ENCODE assay signal across 28 cellular contexts in the genomic region with DNA sequence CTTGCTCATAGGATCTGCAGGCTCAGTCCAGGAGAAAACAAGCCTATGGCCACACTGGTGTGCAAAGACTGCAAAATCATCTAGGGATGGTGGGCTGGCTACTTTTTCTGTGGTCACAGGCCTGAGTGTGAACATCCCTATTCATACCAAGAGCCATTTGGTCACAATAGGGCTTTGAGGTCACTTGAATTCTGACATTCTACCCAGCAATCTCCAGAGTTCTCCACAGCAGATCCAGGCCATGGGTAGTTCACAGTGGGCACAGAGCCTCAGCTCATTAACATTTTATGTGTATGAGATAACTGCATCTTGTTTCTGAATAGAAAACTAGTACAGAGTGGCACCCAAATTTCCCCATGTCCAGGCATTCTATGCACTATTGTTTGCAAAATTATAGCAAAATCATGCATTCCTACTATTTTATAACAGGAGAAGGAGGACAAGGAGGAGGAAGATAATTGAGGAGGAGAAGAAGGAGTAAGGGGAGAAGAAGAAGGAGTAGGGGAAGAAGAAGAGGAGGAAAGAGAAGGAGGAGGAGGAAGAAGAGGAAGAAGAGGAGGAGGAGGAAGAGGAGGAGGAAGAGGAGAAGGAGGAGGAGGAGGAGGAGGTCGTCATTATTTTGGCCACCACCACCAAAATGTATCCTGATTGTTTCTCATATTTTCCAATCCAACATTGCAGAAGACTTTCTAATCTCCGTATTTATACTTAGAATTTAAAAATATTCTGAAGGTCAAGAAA.
"Had no signal": no experiment of that assay in that cellular context is flagged by ENCODE, and none has a peak within 500 bp of the region (broad histone marks: within the 10 kb centered on the region; RNA-seq: fewer than 3 reads in every experiment).

No MANE protein-coding gene starts in this region.

- DNase-seq: activated CD4-positive, alpha-beta memory T cell treated with anti-CD3 and anti-CD28 coated beads, Interleukin-2, amount 10 ng/mL, durations not matched to agents 7 days and 5 days; activated CD4-positive, alpha-beta T cell treated with anti-CD3 and anti-CD28 coated beads, Interleukin-2, amount 10 ng/mL, durations not matched to agents 7 days and 5 days; activated CD4-positive, CD25-positive, alpha-beta regulatory T cell treated with anti-CD3 and anti-CD28 coated beads, Interleukin-2, amount 50 U/mL, for 72 hours; activated CD8-positive, alpha-beta memory T cell treated with anti-CD3 and anti-CD28 coated beads, Interleukin-2, amount 50 U/mL, for 48 hours; activated gamma-delta T cell treated with Interleukin-2 at 50 U/mL for 16 hours; activated naive CD4-positive, alpha-beta T cell treated with anti-CD3 and anti-CD28 coated beads, Interleukin-2, amount 50 U/mL, for 16 hours; activated T-cell treated with anti-CD3 and anti-CD28 coated beads, Interleukin-2, amount 50 U/mL, for 24 hours; amniotic stem cell; cerebellar nuclear complex; effector memory CD8-positive, alpha-beta T cell; erythroblast; gastrocnemius medialis; left ventricle myocardium inferior; naive B cell; pancreas; psoas muscle; stimulated activated CD4-positive, alpha-beta T cell treated with anti-CD3 and anti-CD28 coated beads, Interleukin-1b, Interleukin-23, amount 100 ng/mL, for 48 hours; stimulated activated CD4-positive, alpha-beta T cell treated with anti-CD3 and anti-CD28 coated beads, Interleukin-4, amount 100 ng/mL, for 4 hours; stimulated activated naive B cell treated with anti-CD40 and anti-IgM and Interleukin-4, amounts not matched to agents 10 μg/mL and 1 μg/mL and 100 μg/mL, for 72 hours; T-helper 17 cell; T1000 had no signal

- H3K36me3 ChIP-seq: gastrocnemius medialis, left ventricle myocardium inferior, pancreas, right atrium auricular region, vagina had no signal

- H3K27ac Mint-ChIP-seq: activated CD4-positive, alpha-beta memory T cell treated with anti-CD3 and anti-CD28 coated beads, Interleukin-2, amount 10 ng/mL, durations not matched to agents 7 days and 5 days; activated CD4-positive, alpha-beta T cell treated with anti-CD3 and anti-CD28 coated beads, Interleukin-2, amount 10 ng/mL, durations not matched to agents 7 days and 5 days; activated T-cell treated with anti-CD3 and anti-CD28 coated beads, Interleukin-2, amount 50 U/mL, for 24 hours; activated T-helper 17 cell treated with anti-CD3 and anti-CD28 coated beads, Interleukin-2, amount 50 U/mL, for 72 hours; effector memory CD8-positive, alpha-beta T cell; stimulated activated naive B cell treated with anti-CD40 and anti-IgM and Interleukin-4, amounts not matched to agents 10 μg/mL and 1 μg/mL and 100 μg/mL, for 72 hours; T-helper 17 cell; type B pancreatic cell had no signal

- H3K4me3 Mint-ChIP-seq: activated CD4-positive, alpha-beta memory T cell treated with anti-CD3 and anti-CD28 coated beads, Interleukin-2, amount 10 ng/mL, durations not matched to agents 7 days and 5 days; activated CD4-positive, alpha-beta T cell treated with anti-CD3 and anti-CD28 coated beads, Interleukin-2, amount 10 ng/mL, durations not matched to agents 7 days and 5 days; activated T-cell treated with anti-CD3 and anti-CD28 coated beads, Interleukin-2, amount 50 U/mL, for 24 hours; activated T-helper 17 cell treated with anti-CD3 and anti-CD28 coated beads, Interleukin-2, amount 50 U/mL, for 72 hours; effector memory CD8-positive, alpha-beta T cell; naive B cell; stimulated activated naive B cell treated with anti-CD40 and anti-IgM and Interleukin-4, amounts not matched to agents 10 μg/mL and 1 μg/mL and 100 μg/mL, for 72 hours; T-helper 17 cell; type B pancreatic cell had no signal

- H3K9me3 Mint-ChIP-seq: activated CD4-positive, alpha-beta memory T cell treated with anti-CD3 and anti-CD28 coated beads, Interleukin-2, amount 10 ng/mL, durations not matched to agents 7 days and 5 days; activated CD4-positive, alpha-beta T cell treated with anti-CD3 and anti-CD28 coated beads, Interleukin-2, amount 10 ng/mL, durations not matched to agents 7 days and 5 days; activated T-cell treated with anti-CD3 and anti-CD28 coated beads, Interleukin-2, amount 50 U/mL, for 24 hours; activated T-helper 17 cell treated with anti-CD3 and anti-CD28 coated beads, Interleukin-2, amount 50 U/mL, for 72 hours; type B pancreatic cell had no signal

- H3K27ac ChIP-seq: coronary artery, gastrocnemius medialis, left ventricle myocardium inferior, pancreas, psoas muscle, right atrium auricular region, vagina had no signal

- ATAC-seq: activated T-helper 17 cell treated with anti-CD3 and anti-CD28 coated beads, Interleukin-2, amount 50 U/mL, for 72 hours; effector memory CD8-positive, alpha-beta T cell; gastrocnemius medialis; psoas muscle; SK-N-SH treated with all-trans-retinoic acid at 6 μM for 48 hours; stimulated activated naive B cell treated with anti-CD40 and anti-IgM and Interleukin-4, amounts not matched to agents 10 μg/mL and 1 μg/mL and 100 μg/mL, for 72 hours; T-helper 17 cell had no signal

- H3K4me3 ChIP-seq: coronary artery, gastrocnemius medialis, left ventricle myocardium inferior, pancreas, psoas muscle, right atrium auricular region, smooth muscle cell, vagina had no signal

- H3K9me3 ChIP-seq: gastrocnemius medialis, left ventricle myocardium inferior, pancreas, psoas muscle, right atrium auricular region, vagina had no signal

- H3K4me1 Mint-ChIP-seq: activated CD4-positive, alpha-beta memory T cell treated with anti-CD3 and anti-CD28 coated beads, Interleukin-2, amount 10 ng/mL, durations not matched to agents 7 days and 5 days; activated CD4-positive, alpha-beta T cell treated with anti-CD3 and anti-CD28 coated beads, Interleukin-2, amount 10 ng/mL, durations not matched to agents 7 days and 5 days; activated T-helper 17 cell treated with anti-CD3 and anti-CD28 coated beads, Interleukin-2, amount 50 U/mL, for 72 hours; naive B cell; T-helper 17 cell had no signal

- H3K27me3 Mint-ChIP-seq: activated CD4-positive, alpha-beta memory T cell treated with anti-CD3 and anti-CD28 coated beads, Interleukin-2, amount 10 ng/mL, durations not matched to agents 7 days and 5 days; activated CD4-positive, alpha-beta T cell treated with anti-CD3 and anti-CD28 coated beads, Interleukin-2, amount 10 ng/mL, durations not matched to agents 7 days and 5 days; activated T-cell treated with anti-CD3 and anti-CD28 coated beads, Interleukin-2, amount 50 U/mL, for 24 hours; activated T-helper 17 cell treated with anti-CD3 and anti-CD28 coated beads, Interleukin-2, amount 50 U/mL, for 72 hours; effector memory CD8-positive, alpha-beta T cell; T-helper 17 cell; type B pancreatic cell had no signal

- H3K4me1 ChIP-seq: left ventricle myocardium inferior, right atrium auricular region, vagina had no signal

- H3K27me3 ChIP-seq: gastrocnemius medialis, pancreas, right atrium auricular region, vagina had no signal

- H3K36me3 Mint-ChIP-seq: naive B cell; stimulated activated naive B cell treated with anti-CD40 and anti-IgM and Interleukin-4, amounts not matched to agents 10 μg/mL and 1 μg/mL and 100 μg/mL, for 72 hours; type B pancreatic cell had no signal
